In the genomic region with DNA sequence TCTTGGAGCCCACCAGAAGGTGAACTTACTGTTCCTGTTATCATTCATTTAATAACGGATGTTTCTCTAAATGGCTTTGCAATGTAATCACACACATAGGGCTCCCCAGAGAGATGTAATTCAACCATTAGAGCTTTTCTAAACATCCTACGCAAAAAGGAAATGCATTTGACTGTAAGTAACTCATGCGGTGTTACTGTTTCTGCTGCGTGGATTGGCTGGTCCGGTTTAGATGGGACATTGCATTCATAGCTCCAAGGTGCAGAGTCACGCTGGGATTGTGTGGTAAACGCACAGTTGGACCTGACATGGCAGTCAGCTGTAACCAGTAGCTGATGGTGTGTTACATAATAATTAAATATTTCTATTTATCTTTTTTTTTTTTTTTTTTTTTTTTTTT, we compare ENCODE assay signal across 29 cellular contexts.
"Had no signal": no experiment of that assay in that cellular context is flagged by ENCODE, and none has a peak within 500 bp of the region (broad histone marks: within the 10 kb centered on the region; RNA-seq: fewer than 3 reads in every experiment).

No MANE protein-coding gene starts in this region.

- H3K27me3 ChIP-seq: foreskin keratinocyte, gastroesophageal sphincter, heart left ventricle, hepatocyte, left lung, neural progenitor cell, right atrium auricular region, stomach, thyroid gland, vagina had no signal

- H3K4me3 ChIP-seq: gastroesophageal sphincter, heart left ventricle, hepatocyte, left lung, neural progenitor cell, prostate gland, right atrium auricular region, smooth muscle cell, stomach, thyroid gland, vagina had no signal

- H3K27me3 Mint-ChIP-seq: dendritic cell treated with granulocyte-macrophage colony-stimulating factor and Interleukin-4, amounts not matched to agents 40 ng/mL and 50 ng/mL, for 4 days; naive thymus-derived CD4-positive, alpha-beta T cell had no signal

- H3K27ac ChIP-seq: epithelial cell of prostate, foreskin keratinocyte, heart left ventricle, hepatocyte, left lung, neural progenitor cell, right atrium auricular region, thyroid gland, vagina had no signal

- H3K9me3 Mint-ChIP-seq: dendritic cell treated with granulocyte-macrophage colony-stimulating factor and Interleukin-4, amounts not matched to agents 40 ng/mL and 50 ng/mL, for 4 days; neural progenitor cell; stimulated activated effector memory CD8-positive, alpha-beta T cell treated with anti-CD3 and anti-CD28 coated beads, Interleukin-12 subunit alpha, Interleukin-12 subunit beta, amount 100 ng/mL, for 72 hours had no signal

- H3K36me3 Mint-ChIP-seq: stimulated activated effector memory CD8-positive, alpha-beta T cell treated with anti-CD3 and anti-CD28 coated beads, Interleukin-12 subunit alpha, Interleukin-12 subunit beta, amount 100 ng/mL, for 72 hours had no signal

- H3K4me3 Mint-ChIP-seq: dendritic cell treated with granulocyte-macrophage colony-stimulating factor and Interleukin-4, amounts not matched to agents 40 ng/mL and 50 ng/mL, for 4 days; endodermal cell; naive thymus-derived CD4-positive, alpha-beta T cell; nephron; neural progenitor cell; stimulated activated effector memory CD8-positive, alpha-beta T cell treated with anti-CD3 and anti-CD28 coated beads, Interleukin-12 subunit alpha, Interleukin-12 subunit beta, amount 100 ng/mL, for 72 hours had no signal

- DNase-seq: effector CD8-positive, alpha-beta T cell; endodermal cell; foreskin keratinocyte; heart left ventricle; kidney; left lung; mesendoderm; midbrain; naive thymus-derived CD4-positive, alpha-beta T cell; stimulated activated CD4-positive, alpha-beta T cell treated with anti-CD3 and anti-CD28 coated beads, Interleukin-12 subunit alpha, Interleukin-12 subunit beta, amount 100 ng/mL, for 4 hours; stimulated activated CD4-positive, alpha-beta T cell treated with anti-CD3 and anti-CD28 coated beads, Interleukin-1b, Interleukin-23, amount 100 ng/mL, for 48 hours; stimulated activated CD4-positive, alpha-beta T cell treated with anti-CD3 and anti-CD28 coated beads, Interleukin-4, amount 100 ng/mL, for 1 hour; stimulated activated naive CD4-positive, alpha-beta T cell treated with Interleukin-2 at 50 U/mL for 16 hours; stomach; thyroid gland; trophoblast cell had no signal

- ATAC-seq: esophagus mucosa; foreskin keratinocyte; gastroesophageal sphincter; heart left ventricle; left lung; naive thymus-derived CD4-positive, alpha-beta T cell; sciatic nerve; stimulated activated effector memory CD8-positive, alpha-beta T cell treated with anti-CD3 and anti-CD28 coated beads, Interleukin-12 subunit alpha, Interleukin-12 subunit beta, amount 100 ng/mL, for 72 hours had no signal

- H3K9me3 ChIP-seq: gastroesophageal sphincter, left lung, prostate gland, right atrium auricular region, stomach, thyroid gland, vagina had no signal

- FAIRE-seq: kidney had no signal

- H3K27ac Mint-ChIP-seq: dendritic cell treated with granulocyte-macrophage colony-stimulating factor and Interleukin-4, amounts not matched to agents 40 ng/mL and 50 ng/mL, for 4 days; endodermal cell; naive thymus-derived CD4-positive, alpha-beta T cell; nephron; neural progenitor cell; stimulated activated effector memory CD8-positive, alpha-beta T cell treated with anti-CD3 and anti-CD28 coated beads, Interleukin-12 subunit alpha, Interleukin-12 subunit beta, amount 100 ng/mL, for 72 hours had no signal

- H3K4me1 Mint-ChIP-seq: stimulated activated effector memory CD8-positive, alpha-beta T cell treated with anti-CD3 and anti-CD28 coated beads, Interleukin-12 subunit alpha, Interleukin-12 subunit beta, amount 100 ng/mL, for 72 hours had no signal

- H3K4me1 ChIP-seq: left lung, neural progenitor cell, prostate gland had no signal
